ENCODE assay signal across 21 cellular contexts in the genomic region with DNA sequence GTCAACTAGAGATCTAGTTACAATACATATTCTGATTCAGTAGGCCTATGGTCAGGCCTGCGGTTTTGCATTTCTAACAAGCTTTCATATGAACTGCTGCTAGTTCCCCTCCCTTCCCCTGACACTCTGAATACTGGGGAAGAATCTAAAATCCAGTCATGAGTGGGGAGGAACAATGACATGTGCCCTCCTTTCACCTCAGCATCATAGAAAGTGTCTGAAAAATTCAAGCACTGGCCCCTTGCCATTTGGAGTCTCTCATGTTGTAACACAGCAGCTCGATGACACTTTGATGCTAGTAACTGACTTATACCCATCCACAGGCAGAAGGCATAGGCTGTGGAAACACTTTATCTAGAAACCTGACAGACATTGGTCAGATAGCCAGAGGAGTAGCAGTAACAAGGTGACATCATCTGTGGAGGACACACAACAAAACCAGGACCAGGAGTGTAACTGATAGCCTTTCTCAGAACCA.
A peak's percentile ranks its signal among the peaks of the same experiment; 100 is the strongest.
DNase-seq lines count a peak whose midpoint lies in the region; ATAC-seq and TF ChIP-seq lines count a peak whose summit lies in the region.
"Had no signal": no experiment of that assay in that cellular context is flagged by ENCODE, and none has a peak within 500 bp of the region (broad histone marks: within the 10 kb centered on the region; RNA-seq: fewer than 3 reads in every experiment).

No MANE protein-coding gene starts in this region.

- no peaks in the 10 kb centered on the region for H3K79me1 ChIP-seq in neuronal stem cell (ENCODE audit: low read depth, low read length)

- H2BK15ac ChIP-seq in neuronal stem cell (ENCODE audit: low read length): no peak overlapping the region

- H3K27ac ChIP-seq in neuronal stem cell (replicated peaks; ENCODE audit: low read length) (no peak overlapping the region), aorta (ENCODE audit: low read depth in 1 of 2, low read length in 2 of 2) (no peak overlapping the region)
- H3K27ac ChIP-seq: C4-2B, KMS-11 had no signal

- no peak overlapping the region for H4K91ac ChIP-seq in neuronal stem cell (ENCODE audit: low read depth, low read length, poor library complexity)

- H2AK5ac ChIP-seq in neuronal stem cell (ENCODE audit: low read depth, low read length): no peak overlapping the region

- H3K4me3 ChIP-seq in fibroblast of mammary gland (ENCODE audit: control insufficient read depth, low read depth, low read length): no peak overlapping the region
- no peak overlapping the region for H3K4me3 ChIP-seq in neuronal stem cell (ENCODE audit: low read length in 2 of 2)
- no peak overlapping the region for H3K4me3 ChIP-seq in aorta (ENCODE audit: low read length in 2 of 2)

- H4K8ac ChIP-seq in neuronal stem cell (ENCODE audit: low read depth, low read length): no peak overlapping the region

- H2AFZ ChIP-seq in neuronal stem cell (ENCODE audit: low read length): peak overlapping the region; percentile 54

- H3K18ac ChIP-seq in neuronal stem cell (ENCODE audit: low read length): no peak overlapping the region

- no peak overlapping the region for H3K14ac ChIP-seq in neuronal stem cell (ENCODE audit: low read length)

- H2BK12ac ChIP-seq in neuronal stem cell (ENCODE audit: low read length): no peak overlapping the region

- H3K36me3 ChIP-seq in neuronal stem cell (replicated peaks in 1 of 2; ENCODE audit: control insufficient read depth in 2 of 2, insufficient read depth in 2 of 2, low read length in 2 of 2) (no peaks in the 10 kb centered on the region), aorta (ENCODE audit: control insufficient read depth in 1 of 2, insufficient read depth in 2 of 2, low read length in 1 of 2) (no peaks in the 10 kb centered on the region)

- no peak for TF ChIP-seq CTCF in fibroblast of mammary gland (conservative IDR thresholded peaks at IDR 0.05; ENCODE audit: control insufficient read depth, insufficient read depth, low read depth, low read length)

- H3K4me2 ChIP-seq in neuronal stem cell (ENCODE audit: insufficient read depth, low read length, poor library complexity, severe bottlenecking): no peak overlapping the region
- H3K4me2 ChIP-seq: KMS-11 had no signal

- WGBS in neuronal stem cell (ENCODE audit: extremely low coverage in 2 of 2, insufficient read length in 2 of 2, insufficient replicate concordance in 1 of 2), 2 donors: no CpG with 5 or more reads among the region's 2 CpGs
- 76% methylated on average over 2 of the region's 2 CpGs for WGBS in aorta, 2 donors

- intact Hi-C loops in aorta (cut with DNase I): no loop called here

- DNase-seq in NOMO-1 treated with DMSO at 0.1 percent for 48 hours (lab: John Stamatoyannopoulos, UW; ENCODE audit: unreplicated experiment) (peak; percentile 46), NOMO-1 treated with dmso at 0.1 percent for 144 hours (lab: John Stamatoyannopoulos, UW; ENCODE audit: unreplicated experiment) (no peak), OCI-M1 (lab: John Stamatoyannopoulos, UW) (peak; percentile 94), fibroblast of mammary gland (ENCODE audit: low read depth) (peak; percentile 14), neuronal stem cell (ENCODE audit: low spot score) (no peak), aorta (no peak)
- DNase-seq: amniotic stem cell; cortex of kidney; DMS79 treated with DMSO at 0.1 percent for 48 hours; HCEC 1CT; immature natural killer cell; NCI-H1417 treated with DMSO at 0.1 percent for 48 hours; NCI-H2227 treated with DMSO at 0.1 percent for 48 hours; nephron progenitor cell; SHP77 treated with DMSO at 0.1 percent for 48 hours; stimulated activated naive CD8-positive, alpha-beta T cell treated with anti-CD3 and anti-CD28 coated beads, Interleukin-15, amount 100 ng/mL, for 72 hours; T-helper 2 cell had no signal

- ATAC-seq in GM18907 (IDR thresholded peaks at IDR 0.05; ENCODE audit: unreplicated experiment) (no peak), aorta (ENCODE audit: low FRiP score) (no peak), GM19397 (IDR thresholded peaks at IDR 0.05; ENCODE audit: unreplicated experiment) (no peak)
- ATAC-seq: stimulated activated naive CD8-positive, alpha-beta T cell treated with anti-CD3 and anti-CD28 coated beads, Interleukin-15, amount 100 ng/mL, for 72 hours had no signal

- H3K9ac ChIP-seq in neuronal stem cell (ENCODE audit: low read depth, low read length, poor library complexity): no peak overlapping the region
- H3K9ac ChIP-seq: KMS-11 had no signal

- H3K27me3 ChIP-seq in neuronal stem cell (ENCODE audit: control insufficient read depth in 3 of 3, insufficient read depth in 3 of 3, low read depth in 1 of 3, low read length in 3 of 3) (no peaks in the 10 kb centered on the region), aorta (ENCODE audit: control insufficient read depth in 1 of 2, insufficient read depth in 2 of 2, low read length in 1 of 2) (no peaks in the 10 kb centered on the region)

- H2BK5ac ChIP-seq in neuronal stem cell (ENCODE audit: low read length): no peak overlapping the region

- no peak overlapping the region for H3K4ac ChIP-seq in neuronal stem cell (ENCODE audit: low read length)

- H2BK120ac ChIP-seq in neuronal stem cell (ENCODE audit: low read depth, low read length): no peak overlapping the region

- H3K9me3 ChIP-seq in neuronal stem cell (replicated peaks in 1 of 2; ENCODE audit: control insufficient read depth in 2 of 2, insufficient read depth in 1 of 2, low read depth in 1 of 2, low read length in 2 of 2) (no peaks in the 10 kb centered on the region), aorta (ENCODE audit: control insufficient read depth, low read length) (no peaks in the 10 kb centered on the region)

- H3K23ac ChIP-seq in neuronal stem cell (ENCODE audit: low read depth, low read length, poor library complexity): no peak overlapping the region

- peaks cover 2 to 7% of the 10 kb centered on the region in 2 donors for H3K4me1 ChIP-seq in neuronal stem cell (ENCODE audit: control insufficient read depth in 2 of 2, insufficient read depth in 1 of 2, low read depth in 1 of 2, low read length in 2 of 2)
- peaks cover 0 to 1% of the 10 kb centered on the region in 2 donors for H3K4me1 ChIP-seq in aorta (ENCODE audit: control insufficient read depth in 1 of 2, insufficient read depth in 2 of 2, low read length in 2 of 2)

Comparison
In these comparisons a context has a peak if more than half of its experiments do, and no peak if none do; other contexts are left out.
1. DNase-seq: peak in NOMO-1 treated with DMSO at 0.1 percent for 48 hours (single experiment), OCI-M1 (single experiment) and fibroblast of mammary gland (single experiment); none in NOMO-1 treated with dmso at 0.1 percent for 144 hours (single experiment), neuronal stem cell (single experiment) and aorta (0 of 2).